Comparison of ENCODE assay signal across 27 cellular contexts in genomic region chr10:11796439-11796838, GRCh38. TPM values are rescaled to one million over a fixed set of nuclear protein-coding genes. Genes with fewer than 3 reads are reported as not detected.
"Had no signal": no experiment of that assay in that cellular context is flagged by ENCODE, and none has a peak within 500 bp of the region (broad histone marks: within the 10 kb centered on the region; RNA-seq: fewer than 3 reads in every experiment).

No MANE protein-coding gene starts in this region.

- H3K27ac ChIP-seq: adrenal gland, KMS-11 had no signal

- H3K36me3 ChIP-seq: adrenal gland, MG63 had no signal

- H3K4me1 ChIP-seq: adrenal gland had no signal

- H3K36me3 Mint-ChIP-seq: activated CD4-positive, alpha-beta memory T cell treated with anti-CD3 and anti-CD28 coated beads for 36 hours; activated naive CD8-positive, alpha-beta T cell treated with anti-CD3 and anti-CD28 coated beads, Interleukin-2, amount 10 ng/mL, durations not matched to agents 7 days and 5 days; T-cell had no signal

- H3K9me3 ChIP-seq: adrenal gland, MG63 had no signal

- H3K27ac Mint-ChIP-seq: activated B cell treated with CpG ODN at 0.5 μM for 24 hours; activated CD4-positive, alpha-beta memory T cell treated with anti-CD3 and anti-CD28 coated beads for 36 hours; activated CD4-positive, alpha-beta T cell treated with anti-CD3 and anti-CD28 coated beads, Interleukin-2, amount 10 ng/mL, durations not matched to agents 7 days and 5 days; activated naive CD4-positive, alpha-beta T cell treated with anti-CD3 and anti-CD28 coated beads for 36 hours; activated naive CD8-positive, alpha-beta T cell treated with anti-CD3 and anti-CD28 coated beads, Interleukin-2, amount 10 ng/mL, durations not matched to agents 7 days and 5 days; activated T-helper 17 cell treated with anti-CD3 and anti-CD28 coated beads, Interleukin-2, amount 50 U/mL, for 72 hours; IgD-negative memory B cell; T-cell had no signal

- H3K4me2 ChIP-seq: KMS-11 had no signal

- DNase-seq: activated B cell treated with CpG ODN at 0.5 μM for 24 hours; activated CD4-positive, alpha-beta memory T cell treated with anti-CD3 and anti-CD28 coated beads for 36 hours; activated CD4-positive, alpha-beta T cell treated with anti-CD3 and anti-CD28 coated beads, Interleukin-2, amount 10 ng/mL, durations not matched to agents 7 days and 5 days; activated CD8-positive, alpha-beta memory T cell treated with anti-CD3 and anti-CD28 coated beads for 24 hours; activated gamma-delta T cell; activated naive CD4-positive, alpha-beta T cell treated with anti-CD3 and anti-CD28 coated beads for 36 hours; activated naive CD8-positive, alpha-beta T cell treated with anti-CD3 and anti-CD28 coated beads, Interleukin-2, amount 10 ng/mL, durations not matched to agents 7 days and 5 days; activated T-cell treated with anti-CD3 and anti-CD28 coated beads for 4 hours; activated T-cell treated with anti-CD3 and anti-CD28 coated beads, Interleukin-2, amount 50 U/mL, for 48 hours; adrenal gland; anterior cingulate cortex; MG63; MV-4-11; NCI-H1092 treated with DMSO at 0.1 percent for 48 hours; NCI-H1436; NCI-H1694 treated with DMSO at 0.1 percent for 48 hours; NCI-H2029 treated with DMSO at 0.1 percent for 48 hours; NCI-H526 treated with DMSO at 0.1 percent for 48 hours; NCI-H82; SIG-M5; T-cell; T-helper 2 cell; T1000 had no signal

- H3K9ac ChIP-seq: KMS-11 had no signal

- ATAC-seq: T-cell had no signal

- H3K9me3 Mint-ChIP-seq: activated B cell treated with CpG ODN at 0.5 μM for 24 hours; activated CD4-positive, alpha-beta memory T cell treated with anti-CD3 and anti-CD28 coated beads for 36 hours; activated CD4-positive, alpha-beta T cell treated with anti-CD3 and anti-CD28 coated beads, Interleukin-2, amount 10 ng/mL, durations not matched to agents 7 days and 5 days; activated naive CD8-positive, alpha-beta T cell treated with anti-CD3 and anti-CD28 coated beads, Interleukin-2, amount 10 ng/mL, durations not matched to agents 7 days and 5 days; T-cell had no signal

- H3K27me3 ChIP-seq: adrenal gland, MG63 had no signal

- H3K27me3 Mint-ChIP-seq: activated CD4-positive, alpha-beta T cell treated with anti-CD3 and anti-CD28 coated beads, Interleukin-2, amount 10 ng/mL, durations not matched to agents 7 days and 5 days; activated naive CD8-positive, alpha-beta T cell treated with anti-CD3 and anti-CD28 coated beads, Interleukin-2, amount 10 ng/mL, durations not matched to agents 7 days and 5 days; activated T-helper 17 cell treated with anti-CD3 and anti-CD28 coated beads, Interleukin-2, amount 50 U/mL, for 72 hours had no signal

- H3K4me3 ChIP-seq: adrenal gland, MG63 had no signal

- H3K4me1 Mint-ChIP-seq: activated CD4-positive, alpha-beta T cell treated with anti-CD3 and anti-CD28 coated beads, Interleukin-2, amount 10 ng/mL, durations not matched to agents 7 days and 5 days; T-cell had no signal

- H3K4me3 Mint-ChIP-seq: activated B cell treated with CpG ODN at 0.5 μM for 24 hours; activated CD4-positive, alpha-beta memory T cell treated with anti-CD3 and anti-CD28 coated beads for 36 hours; activated CD4-positive, alpha-beta T cell treated with anti-CD3 and anti-CD28 coated beads, Interleukin-2, amount 10 ng/mL, durations not matched to agents 7 days and 5 days; activated naive CD4-positive, alpha-beta T cell treated with anti-CD3 and anti-CD28 coated beads for 36 hours; activated naive CD8-positive, alpha-beta T cell treated with anti-CD3 and anti-CD28 coated beads, Interleukin-2, amount 10 ng/mL, durations not matched to agents 7 days and 5 days; activated T-helper 17 cell treated with anti-CD3 and anti-CD28 coated beads, Interleukin-2, amount 50 U/mL, for 72 hours; IgD-negative memory B cell; T-cell had no signal

RNA-seq across cellular contexts. Expression of gene PROSER2, which starts 26.7 kb away (rescaled TPM):
- total RNA-seq: OCI-LY7 had no signal
- polyA plus RNA-seq: IgD-negative memory B cell had no signal

RNA-seq across cellular contexts. Expression of gene ECHDC3, which starts 54.3 kb away (rescaled TPM):
- total RNA-seq: OCI-LY7 had no signal
